Comparison of ENCODE assay signal across 8 cellular contexts in genomic region chr2:113890253-113891235, GRCh38. TPM values are rescaled to one million over a fixed set of nuclear protein-coding genes. Genes with fewer than 3 reads are reported as not detected.
DNase-seq lines count a peak whose midpoint lies in the region; ATAC-seq and TF ChIP-seq lines count a peak whose summit lies in the region.

No MANE protein-coding gene starts in this region.

- peaks cover 5% of the 10 kb centered on the region; the same call in 1 of the 2 replicates for H3F3A ChIP-seq in OCI-LY1 (ENCODE audit: insufficient read depth, low read length)

- H3K27me3 ChIP-seq in OCI-LY1 (ENCODE audit: insufficient read depth, low read length), result no peaks in the 10 kb centered on the region

- no peak overlapping the region for H2AFZ ChIP-seq in OCI-LY1 (ENCODE audit: low read length)

- H3K4me2 ChIP-seq in OCI-LY1 (ENCODE audit: low read length), result peak overlapping the region; percentile 72

- H3K9me2 ChIP-seq in OCI-LY1 (ENCODE audit: low read depth, low read length), result no peaks in the 10 kb centered on the region

- H3K4me1 ChIP-seq in OCI-LY1 (ENCODE audit: insufficient read depth, low read length, severe bottlenecking), result peaks cover 72% of the 10 kb centered on the region

- no peaks in the 10 kb centered on the region for H4K20me1 ChIP-seq in OCI-LY1 (ENCODE audit: insufficient read depth, low read length)

- H3K79me2 ChIP-seq in OCI-LY1 (ENCODE audit: insufficient read depth, low read length), result peaks cover 65% of the 10 kb centered on the region

- in situ Hi-C loops in ACHN (cut with HindIII; ENCODE audit: low pct_ligation_motif_present, low pct_unique_long_range_greater_than_20kb, low sequenced_read_pairs), result no loop called here

- H3K4me3 ChIP-seq in OCI-LY1 (ENCODE audit: low read depth, low read length, poor library complexity, severe bottlenecking), result peak overlapping the region; percentile 82

- TF ChIP-seq CTCF in OCI-LY1 (IDR thresholded peaks at IDR 0.05; ENCODE audit: low read length), result peak; percentile 13; the same call in 1 of the 2 replicates

- no peaks in the 10 kb centered on the region for H3K9me3 ChIP-seq in OCI-LY1 (ENCODE audit: low read length)

- peak overlapping the region; percentile 94 for H3K27ac ChIP-seq in OCI-LY1 (ENCODE audit: low read depth, low read length, poor library complexity, severe bottlenecking)

- peak overlapping the region; percentile 90 for H3K9ac ChIP-seq in OCI-LY1 (ENCODE audit: low read length)

- H3K36me3 ChIP-seq in OCI-LY1 (ENCODE audit: insufficient read depth, low read length), result peaks cover 46% of the 10 kb centered on the region; the same call in 1 of the 2 replicates

- ATAC-seq in GM18519 (IDR thresholded peaks at IDR 0.05; ENCODE audit: low FRiP score, unreplicated experiment) (peak; percentile 20), HG03097 (IDR thresholded peaks at IDR 0.05; ENCODE audit: low FRiP score, unreplicated experiment) (peak; percentile 20), esophagus mucosa (peak; percentile 46)

- DNase-seq in ACHN (peak; percentile 82), activated T-cell treated with anti-CD3 and anti-CD28 coated beads for 48 hours (ENCODE audit: low read depth) (peak; percentile 55), myocyte (ENCODE audit: low read depth) (peak; percentile 66)
- DNase-seq in stimulated activated CD8-positive, alpha-beta memory T cell treated with anti-CD3 and anti-CD28 coated beads, Interleukin-7, amount 100 ng/mL, for 48 hours (ENCODE audit: extremely low read depth in 1 of 2, low read depth in 1 of 2), result peak; percentile 42 to 71

RNA-seq across cellular contexts. Expression of gene ACTR3, which starts 0.7 kb away (rescaled TPM):
- 295 TPM for total RNA-seq in esophagus mucosa
- total RNA-seq in myocyte, result 224 and 285 TPM in 2 replicates
- polyA plus RNA-seq in myocyte (2012), result 168 TPM

Comparison
In these comparisons a context has a peak if more than half of its experiments do, and no peak if none do; other contexts are left out.
1. Peak in every context shown above with its lines: DNase-seq, ATAC-seq, H3K4me3 ChIP-seq and H3K27ac ChIP-seq.